ENCODE assay signal across 2 cellular contexts in the genomic region with DNA sequence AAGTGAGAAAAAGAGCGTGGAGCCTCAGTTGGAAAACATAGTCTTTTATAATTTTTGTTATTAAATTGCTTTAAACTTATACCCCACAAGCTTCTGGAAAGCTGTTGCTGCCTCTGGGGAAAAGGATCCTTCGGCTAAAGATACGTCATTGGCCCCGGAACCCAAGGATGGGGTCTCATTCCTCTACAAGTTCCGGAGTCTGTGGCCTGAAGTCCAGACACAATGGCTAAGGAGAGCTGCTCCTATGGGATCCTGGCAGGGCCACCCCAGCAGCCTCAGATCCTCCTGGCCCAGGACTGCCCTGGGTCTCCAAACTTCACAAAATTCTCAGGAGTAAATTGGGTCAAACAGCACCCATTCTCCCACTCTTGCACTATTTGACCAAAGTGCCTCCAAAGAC.
TF ChIP-seq lines count a peak whose summit lies in the region.

No MANE protein-coding gene starts in this region.

TF ChIP-seq in SK-N-SH, 30 proteins besides CTCF, POLR2A, EP300 and RAD21 (continued from another document):
- TF ChIP-seq NRF1 (IDR thresholded peaks at IDR 0.05; ENCODE audit: low read depth, low read length) (no peak), ELF1 (IDR thresholded peaks at IDR 0.05) (no peak), PBX3 (IDR thresholded peaks at IDR 0.05) (no peak), GATA2 (CRISPR knock-in tag; IDR thresholded peaks at IDR 0.05) (no peak), TCF12 (IDR thresholded peaks at IDR 0.05) (no peak), MEF2A (IDR thresholded peaks at IDR 0.05; ENCODE audit: borderline replicate concordance, low read depth) (no peak), CHD2 (IDR thresholded peaks at IDR 0.05; ENCODE audit: low read length, partially characterized antibody) (no peak)
- TF ChIP-seq, protein P1, sequence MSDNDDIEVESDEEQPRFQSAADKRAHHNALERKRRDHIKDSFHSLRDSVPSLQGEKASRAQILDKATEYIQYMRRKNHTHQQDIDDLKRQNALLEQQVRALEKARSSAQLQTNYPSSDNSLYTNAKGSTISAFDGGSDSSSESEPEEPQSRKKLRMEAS (IDR thresholded peaks at IDR 0.05; ENCODE audit: low read depth) = no peak

TF ChIP-seq in SK-N-SH treated with all-trans-retinoic acid at 6 μM for 48 hours, 23 proteins besides CTCF, POLR2A, EP300 and RAD21 (continued from another document):
- TF ChIP-seq, protein P2, sequence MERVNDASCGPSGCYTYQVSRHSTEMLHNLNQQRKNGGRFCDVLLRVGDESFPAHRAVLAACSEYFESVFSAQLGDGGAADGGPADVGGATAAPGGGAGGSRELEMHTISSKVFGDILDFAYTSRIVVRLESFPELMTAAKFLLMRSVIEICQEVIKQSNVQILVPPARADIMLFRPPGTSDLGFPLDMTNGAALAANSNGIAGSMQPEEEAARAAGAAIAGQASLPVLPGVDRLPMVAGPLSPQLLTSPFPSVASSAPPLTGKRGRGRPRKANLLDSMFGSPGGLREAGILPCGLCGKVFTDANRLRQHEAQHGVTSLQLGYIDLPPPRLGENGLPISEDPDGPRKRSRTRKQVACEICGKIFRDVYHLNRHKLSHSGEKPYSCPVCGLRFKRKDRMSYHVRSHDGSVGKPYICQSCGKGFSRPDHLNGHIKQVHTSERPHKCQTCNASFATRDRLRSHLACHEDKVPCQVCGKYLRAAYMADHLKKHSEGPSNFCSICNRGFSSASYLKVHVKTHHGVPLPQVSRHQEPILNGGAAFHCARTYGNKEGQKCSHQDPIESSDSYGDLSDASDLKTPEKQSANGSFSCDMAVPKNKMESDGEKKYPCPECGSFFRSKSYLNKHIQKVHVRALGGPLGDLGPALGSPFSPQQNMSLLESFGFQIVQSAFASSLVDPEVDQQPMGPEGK (CRISPR knock-in tag; IDR thresholded peaks at IDR 0.05; ENCODE audit: borderline replicate concordance) = no peak
- no peak for TF ChIP-seq RARB (CRISPR knock-in tag; IDR thresholded peaks at IDR 0.05)
- TF ChIP-seq TCF4 (CRISPR knock-in tag; IDR thresholded peaks at IDR 0.05; ENCODE audit: borderline replicate concordance) = no peak
